In genomic region chr14:64823305-64823985, GRCh38 we compare ENCODE assay signal across 8 cellular contexts. TPM values are rescaled to one million over a fixed set of nuclear protein-coding genes. Genes with fewer than 3 reads are reported as not detected.
DNase-seq lines count a peak whose midpoint lies in the region; ATAC-seq and TF ChIP-seq lines count a peak whose summit lies in the region.

No MANE protein-coding gene starts in this region.

- H3K4me1 ChIP-seq in OCI-LY7 (ENCODE audit: insufficient read depth, low read length, poor library complexity, severe bottlenecking) = no peaks in the 10 kb centered on the region

- no peaks in the 10 kb centered on the region for H3K9me2 ChIP-seq in OCI-LY7 (ENCODE audit: insufficient read depth, low read length)

- no peak overlapping the region for H3K4me3 Mint-ChIP-seq in natural killer cell
- peak overlapping the region; percentile 50 for H3K4me3 Mint-ChIP-seq in stimulated activated effector memory CD8-positive, alpha-beta T cell treated with anti-CD3 and anti-CD28 coated beads, Interleukin-12 subunit alpha, Interleukin-12 subunit beta, amount 100 ng/mL, for 72 hours

- H3K27me3 Mint-ChIP-seq in natural killer cell (ENCODE audit: low read depth in 2 of 2) = peaks cover 26 to 35% of the 10 kb centered on the region in 2 donors

- intact Hi-C loops in OCI-LY7 (cut with micrococcal nuclease; ENCODE audit: unreplicated experiment) (loop anchor here (1.0 to 5.0 kb wide), 2 partner anchors 69 to 160 kb away; no protein-coding TSS in a partner anchor), natural killer cell (cut with micrococcal nuclease) (loop anchor here (1.0 to 5.0 kb wide), 2 partner anchors 69 to 160 kb away; no protein-coding TSS in a partner anchor)

- peaks cover 6 to 7% of the 10 kb centered on the region in 2 donors for H3K4me1 Mint-ChIP-seq in natural killer cell
- H3K4me1 Mint-ChIP-seq in stimulated activated effector memory CD8-positive, alpha-beta T cell treated with anti-CD3 and anti-CD28 coated beads, Interleukin-12 subunit alpha, Interleukin-12 subunit beta, amount 100 ng/mL, for 72 hours = peaks cover 12% of the 10 kb centered on the region

- peak; percentile 83 for TF ChIP-seq CTCF in GM12874 (IDR thresholded peaks at IDR 0.05; ENCODE audit: insufficient read depth, low read depth, low read length)
- TF ChIP-seq CTCF in OCI-LY7 (conservative IDR thresholded peaks at IDR 0.05; ENCODE audit: low read length) = peak; percentile 77
- TF ChIP-seq CTCF in natural killer cell (IDR thresholded peaks at IDR 0.05) = peak; percentile 71

- H3K36me3 Mint-ChIP-seq in natural killer cell = no peaks in the 10 kb centered on the region
- H3K36me3 Mint-ChIP-seq in stimulated activated effector memory CD8-positive, alpha-beta T cell treated with anti-CD3 and anti-CD28 coated beads, Interleukin-12 subunit alpha, Interleukin-12 subunit beta, amount 100 ng/mL, for 72 hours = no peaks in the 10 kb centered on the region

- H2AFZ ChIP-seq in OCI-LY7 (ENCODE audit: low read length) = no peak overlapping the region

- peak; percentile 68 for DNase-seq in HT1080 (ENCODE audit: low read depth)
- peak; percentile 60 for DNase-seq in OCI-LY7 (ENCODE audit: low spot score)
- peak; percentile 47 for DNase-seq in activated T-cell treated with anti-CD3 and anti-CD28 coated beads for 24 hours (ENCODE audit: low read depth)
- DNase-seq in erythroblast (lab: John Stamatoyannopoulos, UW) = peak; percentile 81 to 88
- peak; percentile 60 for DNase-seq in natural killer cell
- peak; percentile 54 to 72 for DNase-seq in stimulated activated effector memory CD8-positive, alpha-beta T cell treated with anti-CD3 and anti-CD28 coated beads, Interleukin-12 subunit alpha, Interleukin-12 subunit beta, amount 100 ng/mL, for 72 hours (ENCODE audit: low spot score in 2 of 2)

- H3K4me3 ChIP-seq in OCI-LY7 (ENCODE audit: low read depth, low read length, poor library complexity, severe bottlenecking) = no peak overlapping the region

- ATAC-seq in natural killer cell = peak; percentile 84 to 96 (median 95)
- peak; percentile 91 for ATAC-seq in stimulated activated effector memory CD8-positive, alpha-beta T cell treated with anti-CD3 and anti-CD28 coated beads, Interleukin-12 subunit alpha, Interleukin-12 subunit beta, amount 100 ng/mL, for 72 hours
- no peak for ATAC-seq in GM18873 (IDR thresholded peaks at IDR 0.05; ENCODE audit: low FRiP score, unreplicated experiment)

- no peaks in the 10 kb centered on the region for H3K9me3 Mint-ChIP-seq in natural killer cell
- H3K9me3 Mint-ChIP-seq in stimulated activated effector memory CD8-positive, alpha-beta T cell treated with anti-CD3 and anti-CD28 coated beads, Interleukin-12 subunit alpha, Interleukin-12 subunit beta, amount 100 ng/mL, for 72 hours = no peaks in the 10 kb centered on the region

- no peaks in the 10 kb centered on the region for H3K9me3 ChIP-seq in OCI-LY7 (ENCODE audit: low read length)

- BruUV-seq in OCI-LY7 (replicated peaks; lab: Mats Ljungman, UMichigan) = no TSS peak

- peak overlapping the region in 1 of 2 donors; percentile 27 for H3K27ac Mint-ChIP-seq in natural killer cell
- no peak overlapping the region for H3K27ac Mint-ChIP-seq in stimulated activated effector memory CD8-positive, alpha-beta T cell treated with anti-CD3 and anti-CD28 coated beads, Interleukin-12 subunit alpha, Interleukin-12 subunit beta, amount 100 ng/mL, for 72 hours

- POLR2A ChIA-PET in OCI-LY7 (lab: Charles Lee) = interaction anchor here (0.6 kb wide), 2 partner anchors 36 to 46 kb away, joined by 3 to 4 read pairs; no protein-coding TSS in a partner anchor

- H3K27ac ChIP-seq in OCI-LY7 (ENCODE audit: low read depth, low read length, poor library complexity, severe bottlenecking) = no peak overlapping the region

- no peaks in the 10 kb centered on the region for H3K79me2 ChIP-seq in OCI-LY7 (ENCODE audit: insufficient read depth, low read depth, low read length)

- TF ChIP-seq POLR2A in erythroblast (IDR thresholded peaks at IDR 0.05; ENCODE audit: low read length) = no peak

- no peaks in the 10 kb centered on the region for H3K36me3 ChIP-seq in OCI-LY7 (ENCODE audit: insufficient read depth, low read length)

- no peaks in the 10 kb centered on the region for H4K20me1 ChIP-seq in OCI-LY7 (ENCODE audit: insufficient read depth, low read length)

- no peak overlapping the region for H3K4me2 ChIP-seq in OCI-LY7 (ENCODE audit: low read length)

- CTCF ChIA-PET in OCI-LY7 (lab: Charles Lee; ENCODE audit: unreplicated experiment) = interaction anchor here (1.9 kb wide), 1 partner anchor 69 kb away, joined by 10 read pairs; no protein-coding TSS in a partner anchor

RNA-seq across cellular contexts. Expression of gene SPTB, which starts 56.3 kb away (rescaled TPM):
- 1.9 TPM in 2 replicates for total RNA-seq in HT1080 (2014; rRNA removed; shearing (Covaris generic))
- 0.22 and 0.37 TPM in 2 replicates for polyA plus RNA-seq in HT1080 (2015; cell fraction: cytosol; rRNA removed)
- 0.30 and 0.73 TPM in 2 replicates for polyA plus RNA-seq in HT1080 (2015; cell fraction: nucleus; rRNA removed)
- total RNA-seq in OCI-LY7 (2014; rRNA removed; shearing (Covaris generic)) = not detected in 2 replicates
- total RNA-seq in OCI-LY7 (2022) (not detected in 2 replicates), natural killer cell (under 1 TPM; 0.07 to 0.59 (median 0.13) TPM)
